20 cellular contexts compared by ENCODE assay signal in genomic region chr2:200828104-200828503, GRCh38. TPM values are rescaled to one million over a fixed set of nuclear protein-coding genes. Genes with fewer than 3 reads are reported as not detected.
DNase-seq lines count a peak whose midpoint lies in the region; ATAC-seq, FAIRE-seq and TF ChIP-seq lines count a peak whose summit lies in the region.
"Had no signal": no experiment of that assay in that cellular context is flagged by ENCODE, and none has a peak within 500 bp of the region (broad histone marks: within the 10 kb centered on the region; RNA-seq: fewer than 3 reads in every experiment).

No MANE protein-coding gene starts in this region.

- TF ChIP-seq CTCF in A549 (IDR thresholded peaks at IDR 0.05) (no peak), DND-41 (IDR thresholded peaks at IDR 0.05; ENCODE audit: borderline replicate concordance, extremely low read depth, low read length, poor library complexity, severe bottlenecking) (no peak), RWPE2 (IDR thresholded peaks at IDR 0.05; ENCODE audit: poor library complexity, severe bottlenecking) (no peak)

- H3K4me3 ChIP-seq in A549 (no peak overlapping the region), DND-41 (ENCODE audit: low read depth in 1 of 2, low read length in 2 of 2) (no peak overlapping the region), RWPE2 (ENCODE audit: severe bottlenecking) (no peak overlapping the region)
- H3K4me3 ChIP-seq: GM23248, PC-9 had no signal

- no peak overlapping the region for H2AFZ ChIP-seq in DND-41 (ENCODE audit: low read depth, low read length)
- H2AFZ ChIP-seq: GM23248, PC-9 had no signal

- TF ChIP-seq POLR2A in A549 (IDR thresholded peaks at IDR 0.05; ENCODE audit: low read length) (no peak), erythroblast (IDR thresholded peaks at IDR 0.05; ENCODE audit: low read length) (peak; percentile 29)

- H3K4me1 ChIP-seq in A549 (peaks cover 3% of the 10 kb centered on the region; the same call in 1 of the 3 replicates), DND-41 (ENCODE audit: insufficient read depth, low read length) (no peaks in the 10 kb centered on the region), RWPE2 (ENCODE audit: insufficient read depth, poor library complexity, severe bottlenecking) (no peaks in the 10 kb centered on the region)

- DNase-seq in A549 (ENCODE audit: low read depth in 1 of 2, low spot score in 1 of 2) (no peak), DND-41 (no peak), RWPE2 (ENCODE audit: low spot score) (no peak), erythroblast (lab: John Stamatoyannopoulos, UW) (no peak), cortex of kidney (lab: John Stamatoyannopoulos, UW) (no peak), 8988T (no peak), HK-2 (ENCODE audit: unreplicated experiment) (no peak), caudate nucleus (lab: John Stamatoyannopoulos, UW) (no peak)
- DNase-seq: CD4-positive, alpha-beta memory T cell; DMS79 treated with DMSO at 0.1 percent for 48 hours; GM23248; KBM-7; NCI-H1048; NCI-H1436 treated with DMSO at 0.1 percent for 48 hours; NCI-H2029 treated with DMSO at 0.1 percent for 48 hours; NCI-H510A; NCI-H774; PC-9 had no signal

- no peaks in the 10 kb centered on the region for H4K20me1 ChIP-seq in DND-41 (ENCODE audit: insufficient read depth, low read length)

- H3K36me3 ChIP-seq in DND-41 (ENCODE audit: insufficient read depth, low read length): peaks cover 6% of the 10 kb centered on the region; the same call in 1 of the 2 replicates
- peaks cover 25% of the 10 kb centered on the region for H3K36me3 ChIP-seq in RWPE2 (ENCODE audit: low read depth)

- H3K79me2 ChIP-seq in DND-41 (ENCODE audit: insufficient read depth, low read length): no peaks in the 10 kb centered on the region

- ATAC-seq in A549 (peak in 1 of 2 experiments; percentile 31; a peak in 4 of 6 replicates), DND-41 (ENCODE audit: insufficient read depth, low read depth) (peak; percentile 47), RWPE2 (ENCODE audit: low read depth) (peak; percentile 24; the same call in 1 of the 3 replicates)
- ATAC-seq: Right ventricle myocardium inferior had no signal

- FAIRE-seq in A549 (lab: Jason Lieb, UNC): no peak
- FAIRE-seq: G401.6 had no signal

- H3K9ac ChIP-seq in DND-41 (ENCODE audit: low read depth, low read length): no peak overlapping the region
- H3K9ac ChIP-seq: GM23248 had no signal

- H3K4me2 ChIP-seq in A549 (no peak overlapping the region), DND-41 (ENCODE audit: insufficient read depth, low read length) (no peak overlapping the region)
- H3K4me2 ChIP-seq: PC-9 had no signal

- POLR2A ChIA-PET in A549 (lab: Yijun Ruan, JAX): interaction anchor here (0.8 to 1.3 kb wide), 4 partner anchors 17 to 115 kb away, joined by 3 to 11 read pairs (median 5); partner anchors contain the start of gene CLK1

- H3K27me3 ChIP-seq in DND-41 (ENCODE audit: insufficient read depth, low read length, poor library complexity) (no peaks in the 10 kb centered on the region), RWPE2 (ENCODE audit: insufficient read depth, poor library complexity, severe bottlenecking) (no peaks in the 10 kb centered on the region)

- H3K9me3 ChIP-seq in A549: no peaks in the 10 kb centered on the region
- no peaks in the 10 kb centered on the region for H3K9me3 ChIP-seq in DND-41 (ENCODE audit: insufficient read depth, low read length, severe bottlenecking)
- H3K9me3 ChIP-seq in RWPE2 (ENCODE audit: severe bottlenecking): no peaks in the 10 kb centered on the region

- 88% methylated on average over 2 of the region's 2 CpGs for WGBS in A549 (ENCODE audit: missing lambda C conversion rate)

- CTCF ChIA-PET in A549 (lab: Yijun Ruan, JAX): interaction anchor here (0.6 to 3.9 kb wide), 3 partner anchors 15 to 892 kb away, joined by 3 to 13 read pairs (median 3); no protein-coding TSS in a partner anchor

- H3K27ac ChIP-seq in A549: no peak overlapping the region
- no peak overlapping the region for H3K27ac ChIP-seq in DND-41 (ENCODE audit: low read length)
- no peak overlapping the region for H3K27ac ChIP-seq in RWPE2 (ENCODE audit: poor library complexity, severe bottlenecking)
- H3K27ac ChIP-seq in caudate nucleus (ENCODE audit: low read depth, low read length): no peak overlapping the region
- H3K27ac ChIP-seq: GM23248, PC-9 had no signal

- no peak for TF ChIP-seq EP300 in A549 (IDR thresholded peaks at IDR 0.05)

- no peak for TF ChIP-seq RAD21 in A549 (conservative IDR thresholded peaks at IDR 0.05 in 1 of 2, IDR thresholded peaks at IDR 0.05 in 1 of 2)

TF ChIP-seq in A549, 52 proteins besides CTCF, POLR2A, EP300 and RAD21:
- no peak for TF ChIP-seq MAZ (IDR thresholded peaks at IDR 0.05; ENCODE audit: borderline replicate concordance, low read depth, low read length)
- 0 out of 2 replicates have a peak, but pooled peaks have one; percentile 14 for TF ChIP-seq FOSB (CRISPR knock-in tag; IDR thresholded peaks at IDR 0.05)
- TF ChIP-seq RARB (CRISPR knock-in tag; IDR thresholded peaks at IDR 0.05): 0 out of 2 replicates have a peak, but pooled peaks have one; percentile 9

RNA-seq across cellular contexts. Expression of gene BZW1, which starts 16.4 kb away (rescaled TPM):
- 439 and 494 TPM in 2 replicates for polyA plus RNA-seq in A549 (2011; rRNA removed)
- 110 and 135 TPM in 2 replicates for polyA plus RNA-seq in A549 (2012; cell fraction: cytosol; rRNA removed)
- polyA plus RNA-seq in A549 (2012; cell fraction: nucleus; rRNA removed): 52.0 and 65.2 TPM in 2 replicates
- 401 to 422 TPM (median 419 TPM) in 3 replicates for polyA plus RNA-seq in A549 (2017; fragmentation: RNase III; extraction: RNeasy Plus Mini Kit Qiagen cat#74134 plus additional on column Dnase treatment)
- polyA minus RNA-seq in A549 (2011; rRNA and poly(A)+ RNA removed): 440 and 450 TPM in 2 replicates

RNA-seq across cellular contexts. Expression of gene CLK1, which starts 36.4 kb away (rescaled TPM):
- polyA plus RNA-seq in A549 (2011; rRNA removed) (85.4 and 88.3 TPM in 2 replicates), A549 (2017; fragmentation: RNase III; extraction: RNeasy Plus Mini Kit Qiagen cat#74134 plus additional on column Dnase treatment) (35.5 to 39.8 TPM (median 36.5 TPM) in 3 replicates)
- 14.6 and 15.5 TPM in 2 replicates for polyA plus RNA-seq in A549 (2012; cell fraction: cytosol; rRNA removed)
- polyA plus RNA-seq in A549 (2012; cell fraction: nucleus; rRNA removed): 26.7 and 60.2 TPM in 2 replicates
- 30.6 and 39.8 TPM in 2 replicates for polyA minus RNA-seq in A549 (2011; rRNA and poly(A)+ RNA removed)
